In the genomic region with DNA sequence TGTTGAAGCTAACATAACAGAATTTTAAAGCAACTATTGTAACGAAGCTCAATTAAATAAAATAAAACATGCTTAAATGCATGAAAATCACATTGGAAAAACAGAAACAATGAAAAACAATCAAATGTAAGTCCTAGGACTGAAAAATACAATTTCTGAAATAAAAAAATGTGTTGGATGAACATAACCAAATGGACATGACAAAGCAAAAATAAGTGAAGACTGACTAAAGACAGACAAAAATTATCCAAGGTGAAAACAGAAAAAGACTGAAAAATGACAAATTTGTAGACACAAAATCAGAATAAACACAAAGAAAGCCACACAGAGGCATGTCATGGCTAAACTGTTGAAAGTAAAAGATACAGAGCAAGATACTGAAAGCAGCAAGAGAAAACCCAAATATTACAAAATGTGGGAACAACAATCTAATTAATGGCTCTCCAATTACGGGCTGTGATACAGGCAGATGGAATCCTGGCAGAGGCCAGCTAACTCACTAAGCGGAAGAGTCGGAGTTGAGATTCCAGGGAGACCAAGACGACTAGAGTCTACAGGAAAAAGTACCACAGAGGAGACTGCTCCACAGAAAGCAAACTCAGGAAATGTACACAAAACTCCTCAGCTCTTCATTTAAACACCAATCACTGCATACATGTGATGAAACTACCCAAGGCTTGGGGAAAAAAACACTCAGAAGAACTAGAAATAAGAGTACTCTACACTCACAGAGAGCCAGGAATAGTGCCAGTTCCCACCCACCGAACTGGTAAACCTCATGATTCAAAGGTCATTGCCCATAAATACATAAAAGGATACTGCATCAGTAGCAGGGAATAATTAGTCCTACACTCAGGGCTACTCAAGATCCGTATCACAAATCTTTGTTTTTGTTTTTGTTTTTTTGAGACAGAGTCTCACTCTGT, we compare ENCODE assay signal across 14 cellular contexts.
DNase-seq lines count a peak whose midpoint lies in the region; ATAC-seq and TF ChIP-seq lines count a peak whose summit lies in the region.
"Had no signal": no experiment of that assay in that cellular context is flagged by ENCODE, and none has a peak within 500 bp of the region (broad histone marks: within the 10 kb centered on the region; RNA-seq: fewer than 3 reads in every experiment).

No MANE protein-coding gene starts in this region.

- H3K23ac ChIP-seq in mesendoderm (ENCODE audit: low read length), result no peak overlapping the region

- H3K4me3 Mint-ChIP-seq in naive thymus-derived CD8-positive, alpha-beta T cell, result no peak overlapping the region
- H3K4me3 Mint-ChIP-seq in stimulated activated memory B cell treated with anti-CD40 and anti-IgM and Interleukin-4, amounts not matched to agents 10 μg/mL and 1 μg/mL and 100 μg/mL, for 72 hours, result no peak overlapping the region
- H3K4me3 Mint-ChIP-seq: T-helper 2 cell treated with Interferon-gamma antibody and Interleukin-4, amounts not matched to agents 5 μg/mL and 100 μg/mL, for 36 hours had no signal

- no peaks in the 10 kb centered on the region for H3K79me1 ChIP-seq in mesendoderm (ENCODE audit: low read length)

- peak overlapping the region in 2 of 10 donors; percentile 15 to 29 for H3K27ac Mint-ChIP-seq in naive thymus-derived CD8-positive, alpha-beta T cell
- H3K27ac Mint-ChIP-seq in stimulated activated memory B cell treated with anti-CD40 and anti-IgM and Interleukin-4, amounts not matched to agents 10 μg/mL and 1 μg/mL and 100 μg/mL, for 72 hours, result no peak overlapping the region
- H3K27ac Mint-ChIP-seq: T-helper 2 cell treated with Interferon-gamma antibody and Interleukin-4, amounts not matched to agents 5 μg/mL and 100 μg/mL, for 36 hours had no signal

- H2AK5ac ChIP-seq in mesendoderm (ENCODE audit: low read length), result no peak overlapping the region

- H3K9me3 Mint-ChIP-seq in naive thymus-derived CD8-positive, alpha-beta T cell, result peaks cover 0 to 7% (median 4%) of the 10 kb centered on the region in 9 donors
- no peaks in the 10 kb centered on the region for H3K9me3 Mint-ChIP-seq in stimulated activated memory B cell treated with anti-CD40 and anti-IgM and Interleukin-4, amounts not matched to agents 10 μg/mL and 1 μg/mL and 100 μg/mL, for 72 hours

- no peaks in the 10 kb centered on the region for H3K27me3 Mint-ChIP-seq in naive thymus-derived CD8-positive, alpha-beta T cell
- no peaks in the 10 kb centered on the region for H3K27me3 Mint-ChIP-seq in stimulated activated memory B cell treated with anti-CD40 and anti-IgM and Interleukin-4, amounts not matched to agents 10 μg/mL and 1 μg/mL and 100 μg/mL, for 72 hours

- H3K4me1 Mint-ChIP-seq in naive thymus-derived CD8-positive, alpha-beta T cell, result peaks cover 4 to 13% (median 8%) of the 10 kb centered on the region in 4 donors
- H3K4me1 Mint-ChIP-seq in stimulated activated memory B cell treated with anti-CD40 and anti-IgM and Interleukin-4, amounts not matched to agents 10 μg/mL and 1 μg/mL and 100 μg/mL, for 72 hours, result peaks cover 15% of the 10 kb centered on the region

- H3K4me2 ChIP-seq in mesendoderm (ENCODE audit: low read length), result no peak overlapping the region

- H3K4me3 ChIP-seq in AG09309 (ENCODE audit: control insufficient read depth, low read depth, low read length), result no peak overlapping the region; the same call in 1 of the 2 replicates
- H3K4me3 ChIP-seq in epithelial cell of proximal tubule (ENCODE audit: low read depth, low read length), result peak overlapping the region; percentile 40
- H3K4me3 ChIP-seq in mesendoderm (ENCODE audit: low read length), result no peak overlapping the region

- no peaks in the 10 kb centered on the region for H3K4me1 ChIP-seq in mesendoderm (ENCODE audit: control insufficient read depth, low read depth, low read length)

- no CpG with 5 or more reads among the region's 7 CpGs for WGBS in mesendoderm (ENCODE audit: extremely low coverage, insufficient coverage, low lambda C conversion rate)

- no peak overlapping the region for H3K27ac ChIP-seq in mesendoderm (ENCODE audit: low read depth, low read length)
- H3K27ac ChIP-seq: C4-2B had no signal

- H3K36me3 ChIP-seq in mesendoderm (ENCODE audit: control insufficient read depth, insufficient read depth, low read length), result no peaks in the 10 kb centered on the region

- H3K27me3 ChIP-seq in mesendoderm (ENCODE audit: insufficient read depth, low read length, poor library complexity), result no peaks in the 10 kb centered on the region

- H3K79me2 ChIP-seq in mesendoderm (ENCODE audit: control insufficient read depth, insufficient read depth, low read length), result no peaks in the 10 kb centered on the region

- DNase-seq in AG09309 (ENCODE audit: low read depth) (peak; percentile 28), HuH-7 (ENCODE audit: low spot score) (peak; percentile 17), epithelial cell of proximal tubule (ENCODE audit: low read depth) (peak; percentile 70), mesendoderm (peak; percentile 1), posterior cingulate gyrus (no peak)
- no peak for DNase-seq in naive thymus-derived CD8-positive, alpha-beta T cell
- DNase-seq: activated CD4-positive, alpha-beta T cell treated with anti-CD3 and anti-CD28 coated beads, Interleukin-2, amount 50 U/mL, for 48 hours; activated effector memory CD4-positive, alpha-beta T cell treated with Interleukin-2 at 50 U/mL for 16 hours; caudate nucleus; DND-41 had no signal

- H2BK5ac ChIP-seq in mesendoderm (ENCODE audit: low read length), result no peak overlapping the region

- no peak overlapping the region for H3K56ac ChIP-seq in mesendoderm (ENCODE audit: low read length)

- POLR2A ChIA-PET in naive thymus-derived CD8-positive, alpha-beta T cell (lab: Charles Lee), result no interaction called here

- no peak overlapping the region for H4K8ac ChIP-seq in mesendoderm (ENCODE audit: low read depth, low read length)

- H2BK15ac ChIP-seq in mesendoderm (replicated peaks; ENCODE audit: low read depth), result no peak overlapping the region

- peaks cover 14 to 54% (median 36%) of the 10 kb centered on the region in 3 donors for H3K36me3 Mint-ChIP-seq in naive thymus-derived CD8-positive, alpha-beta T cell
- peaks cover 60% of the 10 kb centered on the region for H3K36me3 Mint-ChIP-seq in stimulated activated memory B cell treated with anti-CD40 and anti-IgM and Interleukin-4, amounts not matched to agents 10 μg/mL and 1 μg/mL and 100 μg/mL, for 72 hours

- H2BK120ac ChIP-seq in mesendoderm (ENCODE audit: low read depth, low read length), result no peak overlapping the region

- ATAC-seq in GM21360 (IDR thresholded peaks at IDR 0.05; ENCODE audit: unreplicated experiment), result no peak
- ATAC-seq in naive thymus-derived CD8-positive, alpha-beta T cell, result no peak
- ATAC-seq in stimulated activated memory B cell treated with anti-CD40 and anti-IgM and Interleukin-4, amounts not matched to agents 10 μg/mL and 1 μg/mL and 100 μg/mL, for 72 hours, result no peak

- TF ChIP-seq CTCF in AG09309 (IDR thresholded peaks at IDR 0.05; ENCODE audit: control insufficient read depth, insufficient read depth, low read depth, low read length, missing control alignments) (no peak), epithelial cell of proximal tubule (conservative IDR thresholded peaks at IDR 0.05; ENCODE audit: low read depth, low read length) (no peak)

- intact Hi-C loops in posterior cingulate gyrus (cut with DNase I), result no loop called here

- H3K4ac ChIP-seq in mesendoderm (ENCODE audit: low read depth, low read length), result no peak overlapping the region

- H4K5ac ChIP-seq in mesendoderm (ENCODE audit: low read length), result no peak overlapping the region

- H3K9ac ChIP-seq in mesendoderm (ENCODE audit: low read length), result no peak overlapping the region

- H3K18ac ChIP-seq in mesendoderm (ENCODE audit: low read length), result no peak overlapping the region

Comparison
In these comparisons a context has a peak if more than half of its experiments do, and no peak if none do; other contexts are left out.
1. DNase-seq: peak in AG09309 (single experiment), HuH-7 (single experiment), epithelial cell of proximal tubule (single experiment) and mesendoderm (single experiment); none in naive thymus-derived CD8-positive, alpha-beta T cell (0 of 10) and posterior cingulate gyrus (0 of 10).